ENCODE assay signal across 8 cellular contexts in the genomic region with DNA sequence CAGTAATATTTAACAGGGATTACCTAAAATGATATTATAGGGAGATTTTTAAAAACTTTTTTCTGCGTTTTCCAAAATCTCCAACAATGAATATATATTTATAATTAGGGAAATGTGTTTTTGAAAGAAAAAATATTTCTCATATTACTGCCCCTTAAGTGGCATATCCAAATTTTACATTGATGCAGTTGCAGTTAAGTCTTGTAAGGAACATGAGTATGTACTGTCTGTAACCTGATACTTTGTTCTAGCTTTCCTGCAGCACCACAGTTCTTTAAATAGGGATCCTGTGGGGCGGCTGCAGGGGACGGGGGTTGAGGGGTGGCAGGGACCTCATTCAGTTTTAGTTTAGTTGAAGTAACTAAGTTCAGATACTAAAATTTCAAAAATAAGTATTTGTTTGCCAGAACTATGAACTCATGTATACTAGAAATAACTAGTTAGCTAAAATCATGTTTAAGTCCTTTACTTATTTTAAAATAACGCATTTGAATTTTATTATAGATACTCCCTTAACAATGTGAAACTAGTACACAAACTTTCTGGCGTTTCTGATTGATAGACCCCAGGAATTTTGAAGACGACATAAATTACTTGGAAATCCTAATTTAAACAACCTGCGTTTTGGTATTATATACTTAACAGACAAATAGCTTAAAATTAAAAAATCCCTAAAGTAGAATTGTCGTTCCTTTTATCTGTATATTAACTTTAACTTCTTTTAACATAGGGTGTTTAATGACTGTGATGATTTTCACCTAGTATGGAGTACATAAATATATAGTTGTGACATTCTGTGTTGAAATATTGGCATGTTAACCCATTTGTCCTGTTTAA. TPM values are rescaled to one million over a fixed set of nuclear protein-coding genes. Genes with fewer than 3 reads are reported as not detected.
DNase-seq lines count a peak whose midpoint lies in the region; ATAC-seq, FAIRE-seq and TF ChIP-seq lines count a peak whose summit lies in the region.

No MANE protein-coding gene starts in this region.

- H3K9me3 ChIP-seq in pancreas: no peaks in the 10 kb centered on the region

- H3K27ac Mint-ChIP-seq in activated naive CD4-positive, alpha-beta T cell treated with anti-CD3 and anti-CD28 coated beads, Interleukin-2, amount 10 ng/mL, durations not matched to agents 7 days and 5 days: peak overlapping the region; percentile 98

- CTCF ChIA-PET in activated naive CD4-positive, alpha-beta T cell treated with anti-CD3 and anti-CD28 coated beads, Interleukin-2, amount 10 ng/mL, durations not matched to agents 7 days and 5 days (lab: Charles Lee): interaction anchor here (1.1 to 1.9 kb wide), 4 partner anchors 24 to 110 kb away, joined by 7 to 11 read pairs (median 8); a partner anchor contains a TSS

- ATAC-seq in GM19467 (IDR thresholded peaks at IDR 0.05; ENCODE audit: unreplicated experiment): peak; percentile 53
- ATAC-seq in HG03565 (IDR thresholded peaks at IDR 0.05; ENCODE audit: unreplicated experiment): peak; percentile 30
- peak; percentile 78 for ATAC-seq in Right ventricle myocardium inferior
- peak; percentile 39 to 60 (median 53) for ATAC-seq in pancreas

- peak; percentile 70; the same call in 1 of the 2 replicates for TF ChIP-seq POLR2A in Raji (IDR thresholded peaks at IDR 0.05; ENCODE audit: insufficient read depth, low read depth, low read length)

- WGBS in pancreas, 2 donors: 3 to 5% methylated on average over 8 of the region's 8 CpGs

- TF ChIP-seq CTCF in pancreas (IDR thresholded peaks at IDR 0.05): no peak

- peak overlapping the region; percentile 74 to 97 (median 86) for H3K27ac ChIP-seq in pancreas

- H3K36me3 ChIP-seq in pancreas: no peaks in the 10 kb centered on the region

- H3K4me3 ChIP-seq in pancreas: peak overlapping the region in 3 of 4 donors; percentile 35 to 52 (median 51)

- intact Hi-C loops in Right ventricle myocardium inferior (cut with DNase I) (loop anchor here (5.0 kb wide), 1 partner anchor 98 kb away; no protein-coding TSS in a partner anchor), pancreas (cut with DNase I) (no loop called here)

- peaks cover 36% of the 10 kb centered on the region for H3K4me1 Mint-ChIP-seq in activated naive CD4-positive, alpha-beta T cell treated with anti-CD3 and anti-CD28 coated beads, Interleukin-2, amount 10 ng/mL, durations not matched to agents 7 days and 5 days

- H3K27me3 ChIP-seq in pancreas: no peaks in the 10 kb centered on the region

- no peaks in the 10 kb centered on the region for H3K27me3 Mint-ChIP-seq in activated naive CD4-positive, alpha-beta T cell treated with anti-CD3 and anti-CD28 coated beads, Interleukin-2, amount 10 ng/mL, durations not matched to agents 7 days and 5 days

- FAIRE-seq in pancreas (lab: Jason Lieb, UNC): peak; percentile 54

- peaks cover 10 to 26% (median 23%) of the 10 kb centered on the region in 3 donors for H3K4me1 ChIP-seq in pancreas

- H3K36me3 Mint-ChIP-seq in activated naive CD4-positive, alpha-beta T cell treated with anti-CD3 and anti-CD28 coated beads, Interleukin-2, amount 10 ng/mL, durations not matched to agents 7 days and 5 days: peaks cover 1% of the 10 kb centered on the region

- peak overlapping the region; percentile 90 for H3K4me3 Mint-ChIP-seq in activated naive CD4-positive, alpha-beta T cell treated with anti-CD3 and anti-CD28 coated beads, Interleukin-2, amount 10 ng/mL, durations not matched to agents 7 days and 5 days

- no peaks in the 10 kb centered on the region for H3K9me3 Mint-ChIP-seq in activated naive CD4-positive, alpha-beta T cell treated with anti-CD3 and anti-CD28 coated beads, Interleukin-2, amount 10 ng/mL, durations not matched to agents 7 days and 5 days

- DNase-seq in D341Med (ENCODE audit: low spot score) (peak; percentile 54), Right ventricle myocardium inferior (ENCODE audit: missing footprints) (no peak), pancreas (no peak), COLO668 (lab: John Stamatoyannopoulos, UW; ENCODE audit: unreplicated experiment) (no peak)
- DNase-seq in activated naive CD4-positive, alpha-beta T cell treated with anti-CD3 and anti-CD28 coated beads, Interleukin-2, amount 10 ng/mL, durations not matched to agents 7 days and 5 days: peak; percentile 57

RNA-seq across cellular contexts. Expression of a gene that starts 0.6 kb away (rescaled TPM):
- 88.0 TPM for total RNA-seq in Right ventricle myocardium inferior
- total RNA-seq in pancreas: 10 to 100 TPM; 13.1 to 38.6 (median 21.7) TPM
- 1 to 10 TPM; 6.7 to 9.2 TPM for polyA plus RNA-seq in pancreas

RNA-seq across cellular contexts. Expression of a gene that starts 25.2 kb away (rescaled TPM):
- total RNA-seq in Right ventricle myocardium inferior: 48.9 TPM
- total RNA-seq in pancreas: 10 to 100 TPM; 36.9 to 81.5 (median 51.6) TPM
- 10 to 100 TPM; 21.7 to 46.6 TPM for polyA plus RNA-seq in pancreas

RNA-seq across cellular contexts. Expression of a gene that starts 41.7 kb away (rescaled TPM):
- total RNA-seq in Right ventricle myocardium inferior: 2.5 TPM
- total RNA-seq in pancreas: 10 to 100 TPM; 10.8 to 22.1 (median 14.4) TPM
- polyA plus RNA-seq in pancreas: 1 to 10 TPM; 6.3 to 8.1 TPM

Comparison
In these comparisons a context has a peak if more than half of its experiments do, and no peak if none do; other contexts are left out.
1. DNase-seq: peak in D341Med (single experiment) and activated naive CD4-positive, alpha-beta T cell treated with anti-CD3 and anti-CD28 coated beads, Interleukin-2, amount 10 ng/mL, durations not matched to agents 7 days and 5 days (single experiment); none in Right ventricle myocardium inferior (single experiment), pancreas (0 of 6) and COLO668 (single experiment).
2. Peak in every context shown above with its lines, with median percentiles within 50 percentile points of each other: ATAC-seq.